In the genomic region with DNA sequence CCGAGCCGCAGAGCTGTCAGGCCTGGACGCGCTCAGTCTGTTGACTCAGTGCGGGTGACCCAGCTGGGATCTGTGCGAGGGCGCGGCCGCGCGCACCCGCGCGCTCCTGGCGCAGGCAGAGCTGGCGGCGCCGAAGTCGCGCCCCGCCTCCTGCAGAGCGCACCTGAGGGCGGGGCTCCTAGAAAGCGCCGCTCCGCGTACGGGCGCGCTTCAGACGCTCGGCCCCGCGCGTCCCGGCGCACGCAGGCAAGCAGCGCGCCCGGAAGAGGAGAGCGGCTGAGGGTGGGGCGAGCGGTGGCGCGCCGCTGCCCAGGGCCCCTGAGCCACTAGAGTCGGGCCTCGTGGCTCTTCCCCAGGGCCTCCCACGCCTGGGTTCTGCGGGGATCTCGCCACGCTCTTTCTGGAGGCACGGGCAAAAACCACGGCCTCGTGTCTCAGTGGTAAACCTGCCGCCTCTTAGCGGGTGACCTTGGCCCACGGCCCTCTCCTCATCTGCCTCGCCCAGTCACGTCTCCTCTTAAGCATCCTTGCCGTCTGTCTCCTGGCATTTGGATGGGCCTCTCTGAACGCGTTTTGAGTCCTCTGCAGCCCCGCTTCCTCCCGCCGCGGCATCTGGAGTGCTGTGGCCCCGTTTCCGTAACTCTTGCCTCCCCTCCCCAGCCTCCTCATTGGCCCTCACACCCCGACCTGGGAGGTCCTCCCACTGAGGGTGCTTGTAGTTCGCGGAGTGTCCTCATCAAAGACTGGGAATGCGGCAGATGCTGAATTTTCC, we compare ENCODE assay signal across 1 cellular context.
TF ChIP-seq lines count a peak whose summit lies in the region.

A gene with protein sequence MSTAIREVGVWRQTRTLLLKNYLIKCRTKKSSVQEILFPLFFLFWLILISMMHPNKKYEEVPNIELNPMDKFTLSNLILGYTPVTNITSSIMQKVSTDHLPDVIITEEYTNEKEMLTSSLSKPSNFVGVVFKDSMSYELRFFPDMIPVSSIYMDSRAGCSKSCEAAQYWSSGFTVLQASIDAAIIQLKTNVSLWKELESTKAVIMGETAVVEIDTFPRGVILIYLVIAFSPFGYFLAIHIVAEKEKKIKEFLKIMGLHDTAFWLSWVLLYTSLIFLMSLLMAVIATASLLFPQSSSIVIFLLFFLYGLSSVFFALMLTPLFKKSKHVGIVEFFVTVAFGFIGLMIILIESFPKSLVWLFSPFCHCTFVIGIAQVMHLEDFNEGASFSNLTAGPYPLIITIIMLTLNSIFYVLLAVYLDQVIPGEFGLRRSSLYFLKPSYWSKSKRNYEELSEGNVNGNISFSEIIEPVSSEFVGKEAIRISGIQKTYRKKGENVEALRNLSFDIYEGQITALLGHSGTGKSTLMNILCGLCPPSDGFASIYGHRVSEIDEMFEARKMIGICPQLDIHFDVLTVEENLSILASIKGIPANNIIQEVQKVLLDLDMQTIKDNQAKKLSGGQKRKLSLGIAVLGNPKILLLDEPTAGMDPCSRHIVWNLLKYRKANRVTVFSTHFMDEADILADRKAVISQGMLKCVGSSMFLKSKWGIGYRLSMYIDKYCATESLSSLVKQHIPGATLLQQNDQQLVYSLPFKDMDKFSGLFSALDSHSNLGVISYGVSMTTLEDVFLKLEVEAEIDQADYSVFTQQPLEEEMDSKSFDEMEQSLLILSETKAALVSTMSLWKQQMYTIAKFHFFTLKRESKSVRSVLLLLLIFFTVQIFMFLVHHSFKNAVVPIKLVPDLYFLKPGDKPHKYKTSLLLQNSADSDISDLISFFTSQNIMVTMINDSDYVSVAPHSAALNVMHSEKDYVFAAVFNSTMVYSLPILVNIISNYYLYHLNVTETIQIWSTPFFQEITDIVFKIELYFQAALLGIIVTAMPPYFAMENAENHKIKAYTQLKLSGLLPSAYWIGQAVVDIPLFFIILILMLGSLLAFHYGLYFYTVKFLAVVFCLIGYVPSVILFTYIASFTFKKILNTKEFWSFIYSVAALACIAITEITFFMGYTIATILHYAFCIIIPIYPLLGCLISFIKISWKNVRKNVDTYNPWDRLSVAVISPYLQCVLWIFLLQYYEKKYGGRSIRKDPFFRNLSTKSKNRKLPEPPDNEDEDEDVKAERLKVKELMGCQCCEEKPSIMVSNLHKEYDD (N-terminal part only) (minus strand): TSS at position 74 of the 772 bp plus-strand sequence. CDS start 12,718 bp downstream, outside the sequence.

TF ChIP-seq in HepG2, 621 proteins besides CTCF, POLR2A, EP300 and RAD21 (continued from another document and continues in another):
- TF ChIP-seq, protein P1, sequence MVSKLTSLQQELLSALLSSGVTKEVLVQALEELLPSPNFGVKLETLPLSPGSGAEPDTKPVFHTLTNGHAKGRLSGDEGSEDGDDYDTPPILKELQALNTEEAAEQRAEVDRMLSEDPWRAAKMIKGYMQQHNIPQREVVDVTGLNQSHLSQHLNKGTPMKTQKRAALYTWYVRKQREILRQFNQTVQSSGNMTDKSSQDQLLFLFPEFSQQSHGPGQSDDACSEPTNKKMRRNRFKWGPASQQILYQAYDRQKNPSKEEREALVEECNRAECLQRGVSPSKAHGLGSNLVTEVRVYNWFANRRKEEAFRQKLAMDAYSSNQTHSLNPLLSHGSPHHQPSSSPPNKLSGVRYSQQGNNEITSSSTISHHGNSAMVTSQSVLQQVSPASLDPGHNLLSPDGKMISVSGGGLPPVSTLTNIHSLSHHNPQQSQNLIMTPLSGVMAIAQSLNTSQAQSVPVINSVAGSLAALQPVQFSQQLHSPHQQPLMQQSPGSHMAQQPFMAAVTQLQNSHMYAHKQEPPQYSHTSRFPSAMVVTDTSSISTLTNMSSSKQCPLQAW (CRISPR knock-in tag; IDR thresholded peaks at IDR 0.05), result 0 out of 2 replicates have a peak, but pooled peaks have one; percentile 43
- peak; percentile 84; the same call in 1 of the 2 replicates for TF ChIP-seq ZNF790 (CRISPR knock-in tag; IDR thresholded peaks at IDR 0.05; ENCODE audit: borderline replicate concordance)
- TF ChIP-seq SOX13 (IDR thresholded peaks at IDR 0.05), result no peak
- TF ChIP-seq SOX13 (CRISPR knock-in tag; conservative IDR thresholded peaks at IDR 0.05 in 1 of 2, IDR thresholded peaks at IDR 0.05 in 1 of 2), result peak in 1 of 2 experiments; percentile 47; a peak in 1 of 4 replicates
- peak; percentile 15; the same call in 1 of the 2 replicates for TF ChIP-seq ZNF343 (CRISPR knock-in tag; IDR thresholded peaks at IDR 0.05)
- peak; percentile 87; the same call in 1 of the 3 replicates for TF ChIP-seq MXI1 (IDR thresholded peaks at IDR 0.05; ENCODE audit: borderline replicate concordance, low read depth, low read length)
- TF ChIP-seq, protein P2, sequence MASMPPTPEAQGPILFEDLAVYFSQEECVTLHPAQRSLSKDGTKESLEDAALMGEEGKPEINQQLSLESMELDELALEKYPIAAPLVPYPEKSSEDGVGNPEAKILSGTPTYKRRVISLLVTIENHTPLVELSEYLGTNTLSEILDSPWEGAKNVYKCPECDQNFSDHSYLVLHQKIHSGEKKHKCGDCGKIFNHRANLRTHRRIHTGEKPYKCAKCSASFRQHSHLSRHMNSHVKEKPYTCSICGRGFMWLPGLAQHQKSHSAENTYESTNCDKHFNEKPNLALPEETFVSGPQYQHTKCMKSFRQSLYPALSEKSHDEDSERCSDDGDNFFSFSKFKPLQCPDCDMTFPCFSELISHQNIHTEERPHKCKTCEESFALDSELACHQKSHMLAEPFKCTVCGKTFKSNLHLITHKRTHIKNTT (CRISPR knock-in tag; IDR thresholded peaks at IDR 0.05), result no peak
- TF ChIP-seq POLR2AphosphoS5 (IDR thresholded peaks at IDR 0.05; ENCODE audit: low read depth, low read length), result peak; percentile 86
- peak; percentile 88 for TF ChIP-seq PHF21A (CRISPR knock-in tag; IDR thresholded peaks at IDR 0.05)
- TF ChIP-seq SMYD3 (CRISPR knock-in tag; IDR thresholded peaks at IDR 0.05), result peak; percentile 83; the same call in 1 of the 2 replicates
- TF ChIP-seq, protein P3, sequence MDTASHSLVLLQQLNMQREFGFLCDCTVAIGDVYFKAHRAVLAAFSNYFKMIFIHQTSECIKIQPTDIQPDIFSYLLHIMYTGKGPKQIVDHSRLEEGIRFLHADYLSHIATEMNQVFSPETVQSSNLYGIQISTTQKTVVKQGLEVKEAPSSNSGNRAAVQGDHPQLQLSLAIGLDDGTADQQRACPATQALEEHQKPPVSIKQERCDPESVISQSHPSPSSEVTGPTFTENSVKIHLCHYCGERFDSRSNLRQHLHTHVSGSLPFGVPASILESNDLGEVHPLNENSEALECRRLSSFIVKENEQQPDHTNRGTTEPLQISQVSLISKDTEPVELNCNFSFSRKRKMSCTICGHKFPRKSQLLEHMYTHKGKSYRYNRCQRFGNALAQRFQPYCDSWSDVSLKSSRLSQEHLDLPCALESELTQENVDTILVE (CRISPR knock-in tag; IDR thresholded peaks at IDR 0.05), result no peak
- TF ChIP-seq, protein P4, sequence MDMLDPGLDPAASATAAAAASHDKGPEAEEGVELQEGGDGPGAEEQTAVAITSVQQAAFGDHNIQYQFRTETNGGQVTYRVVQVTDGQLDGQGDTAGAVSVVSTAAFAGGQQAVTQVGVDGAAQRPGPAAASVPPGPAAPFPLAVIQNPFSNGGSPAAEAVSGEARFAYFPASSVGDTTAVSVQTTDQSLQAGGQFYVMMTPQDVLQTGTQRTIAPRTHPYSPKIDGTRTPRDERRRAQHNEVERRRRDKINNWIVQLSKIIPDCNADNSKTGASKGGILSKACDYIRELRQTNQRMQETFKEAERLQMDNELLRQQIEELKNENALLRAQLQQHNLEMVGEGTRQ (IDR thresholded peaks at IDR 0.05; ENCODE audit: low read depth, low read length), result no peak
- TF ChIP-seq, protein P4 (CRISPR knock-in tag; IDR thresholded peaks at IDR 0.05; ENCODE audit: borderline replicate concordance), result peak; percentile 58; the same call in 1 of the 2 replicates
- TF ChIP-seq, protein P5, sequence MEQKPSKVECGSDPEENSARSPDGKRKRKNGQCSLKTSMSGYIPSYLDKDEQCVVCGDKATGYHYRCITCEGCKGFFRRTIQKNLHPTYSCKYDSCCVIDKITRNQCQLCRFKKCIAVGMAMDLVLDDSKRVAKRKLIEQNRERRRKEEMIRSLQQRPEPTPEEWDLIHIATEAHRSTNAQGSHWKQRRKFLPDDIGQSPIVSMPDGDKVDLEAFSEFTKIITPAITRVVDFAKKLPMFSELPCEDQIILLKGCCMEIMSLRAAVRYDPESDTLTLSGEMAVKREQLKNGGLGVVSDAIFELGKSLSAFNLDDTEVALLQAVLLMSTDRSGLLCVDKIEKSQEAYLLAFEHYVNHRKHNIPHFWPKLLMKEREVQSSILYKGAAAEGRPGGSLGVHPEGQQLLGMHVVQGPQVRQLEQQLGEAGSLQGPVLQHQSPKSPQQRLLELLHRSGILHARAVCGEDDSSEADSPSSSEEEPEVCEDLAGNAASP (CRISPR knock-in tag; IDR thresholded peaks at IDR 0.05; ENCODE audit: borderline replicate concordance), result no peak
- TF ChIP-seq, protein P6, sequence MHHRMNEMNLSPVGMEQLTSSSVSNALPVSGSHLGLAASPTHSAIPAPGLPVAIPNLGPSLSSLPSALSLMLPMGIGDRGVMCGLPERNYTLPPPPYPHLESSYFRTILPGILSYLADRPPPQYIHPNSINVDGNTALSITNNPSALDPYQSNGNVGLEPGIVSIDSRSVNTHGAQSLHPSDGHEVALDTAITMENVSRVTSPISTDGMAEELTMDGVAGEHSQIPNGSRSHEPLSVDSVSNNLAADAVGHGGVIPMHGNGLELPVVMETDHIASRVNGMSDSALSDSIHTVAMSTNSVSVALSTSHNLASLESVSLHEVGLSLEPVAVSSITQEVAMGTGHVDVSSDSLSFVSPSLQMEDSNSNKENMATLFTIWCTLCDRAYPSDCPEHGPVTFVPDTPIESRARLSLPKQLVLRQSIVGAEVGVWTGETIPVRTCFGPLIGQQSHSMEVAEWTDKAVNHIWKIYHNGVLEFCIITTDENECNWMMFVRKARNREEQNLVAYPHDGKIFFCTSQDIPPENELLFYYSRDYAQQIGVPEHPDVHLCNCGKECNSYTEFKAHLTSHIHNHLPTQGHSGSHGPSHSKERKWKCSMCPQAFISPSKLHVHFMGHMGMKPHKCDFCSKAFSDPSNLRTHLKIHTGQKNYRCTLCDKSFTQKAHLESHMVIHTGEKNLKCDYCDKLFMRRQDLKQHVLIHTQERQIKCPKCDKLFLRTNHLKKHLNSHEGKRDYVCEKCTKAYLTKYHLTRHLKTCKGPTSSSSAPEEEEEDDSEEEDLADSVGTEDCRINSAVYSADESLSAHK (CRISPR knock-in tag; IDR thresholded peaks at IDR 0.05; ENCODE audit: borderline replicate concordance), result no peak
- no peak for TF ChIP-seq RFX3 (CRISPR knock-in tag; IDR thresholded peaks at IDR 0.05)
- TF ChIP-seq NRL (CRISPR knock-in tag; IDR thresholded peaks at IDR 0.05; ENCODE audit: borderline replicate concordance), result peak; percentile 95
- TF ChIP-seq DNMT3B (CRISPR knock-in tag; conservative IDR thresholded peaks at IDR 0.05), result no peak
- TF ChIP-seq ZNF564 (CRISPR knock-in tag; IDR thresholded peaks at IDR 0.05), result peak; percentile 91
- TF ChIP-seq, protein P7, sequence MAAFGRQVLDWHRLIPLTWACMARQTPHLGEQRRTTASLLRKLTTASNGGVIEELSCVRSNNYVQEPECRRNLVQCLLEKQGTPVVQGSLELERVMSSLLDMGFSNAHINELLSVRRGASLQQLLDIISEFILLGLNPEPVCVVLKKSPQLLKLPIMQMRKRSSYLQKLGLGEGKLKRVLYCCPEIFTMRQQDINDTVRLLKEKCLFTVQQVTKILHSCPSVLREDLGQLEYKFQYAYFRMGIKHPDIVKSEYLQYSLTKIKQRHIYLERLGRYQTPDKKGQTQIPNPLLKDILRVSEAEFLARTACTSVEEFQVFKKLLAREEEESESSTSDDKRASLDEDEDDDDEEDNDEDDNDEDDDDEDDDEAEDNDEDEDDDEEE (CRISPR knock-in tag; IDR thresholded peaks at IDR 0.05), result peak; percentile 84
- TF ChIP-seq, protein P8, sequence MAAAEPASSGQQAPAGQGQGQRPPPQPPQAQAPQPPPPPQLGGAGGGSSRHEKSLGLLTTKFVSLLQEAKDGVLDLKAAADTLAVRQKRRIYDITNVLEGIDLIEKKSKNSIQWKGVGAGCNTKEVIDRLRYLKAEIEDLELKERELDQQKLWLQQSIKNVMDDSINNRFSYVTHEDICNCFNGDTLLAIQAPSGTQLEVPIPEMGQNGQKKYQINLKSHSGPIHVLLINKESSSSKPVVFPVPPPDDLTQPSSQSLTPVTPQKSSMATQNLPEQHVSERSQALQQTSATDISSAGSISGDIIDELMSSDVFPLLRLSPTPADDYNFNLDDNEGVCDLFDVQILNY (CRISPR knock-in tag; conservative IDR thresholded peaks at IDR 0.05), result 0 out of 2 replicates have a peak, but pooled peaks have one; percentile 13
- TF ChIP-seq ZC3H13 (CRISPR knock-in tag; IDR thresholded peaks at IDR 0.05), result no peak
- peak; percentile 60; the same call in 1 of the 2 replicates for TF ChIP-seq REXO4 (CRISPR knock-in tag; IDR thresholded peaks at IDR 0.05; ENCODE audit: borderline replicate concordance)
- TF ChIP-seq ETV5 (CRISPR knock-in tag; IDR thresholded peaks at IDR 0.05; ENCODE audit: borderline replicate concordance), result peak; percentile 88
- no peak for TF ChIP-seq ATF1 (CRISPR knock-in tag; IDR thresholded peaks at IDR 0.05)
- peak; percentile 60 for TF ChIP-seq ZNF446 (CRISPR knock-in tag; IDR thresholded peaks at IDR 0.05)
- peak; percentile 54; the same call in 1 of the 2 replicates for TF ChIP-seq MTA1 (CRISPR knock-in tag; IDR thresholded peaks at IDR 0.05; ENCODE audit: borderline replicate concordance)
- peak; percentile 76; the same call in 1 of the 2 replicates for TF ChIP-seq ZNF44 (CRISPR knock-in tag; IDR thresholded peaks at IDR 0.05)
- peak; percentile 82; the same call in 1 of the 2 replicates for TF ChIP-seq ZNF782 (CRISPR knock-in tag; IDR thresholded peaks at IDR 0.05; ENCODE audit: borderline replicate concordance)
- TF ChIP-seq, protein P9, sequence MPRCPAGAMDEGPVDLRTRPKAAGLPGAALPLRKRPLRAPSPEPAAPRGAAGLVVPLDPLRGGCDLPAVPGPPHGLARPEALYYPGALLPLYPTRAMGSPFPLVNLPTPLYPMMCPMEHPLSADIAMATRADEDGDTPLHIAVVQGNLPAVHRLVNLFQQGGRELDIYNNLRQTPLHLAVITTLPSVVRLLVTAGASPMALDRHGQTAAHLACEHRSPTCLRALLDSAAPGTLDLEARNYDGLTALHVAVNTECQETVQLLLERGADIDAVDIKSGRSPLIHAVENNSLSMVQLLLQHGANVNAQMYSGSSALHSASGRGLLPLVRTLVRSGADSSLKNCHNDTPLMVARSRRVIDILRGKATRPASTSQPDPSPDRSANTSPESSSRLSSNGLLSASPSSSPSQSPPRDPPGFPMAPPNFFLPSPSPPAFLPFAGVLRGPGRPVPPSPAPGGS (CRISPR knock-in tag; IDR thresholded peaks at IDR 0.05), result peak; percentile 96
- TF ChIP-seq, protein P10, sequence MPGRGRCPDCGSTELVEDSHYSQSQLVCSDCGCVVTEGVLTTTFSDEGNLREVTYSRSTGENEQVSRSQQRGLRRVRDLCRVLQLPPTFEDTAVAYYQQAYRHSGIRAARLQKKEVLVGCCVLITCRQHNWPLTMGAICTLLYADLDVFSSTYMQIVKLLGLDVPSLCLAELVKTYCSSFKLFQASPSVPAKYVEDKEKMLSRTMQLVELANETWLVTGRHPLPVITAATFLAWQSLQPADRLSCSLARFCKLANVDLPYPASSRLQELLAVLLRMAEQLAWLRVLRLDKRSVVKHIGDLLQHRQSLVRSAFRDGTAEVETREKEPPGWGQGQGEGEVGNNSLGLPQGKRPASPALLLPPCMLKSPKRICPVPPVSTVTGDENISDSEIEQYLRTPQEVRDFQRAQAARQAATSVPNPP (CRISPR knock-in tag; IDR thresholded peaks at IDR 0.05), result no peak
